14 cellular contexts compared by ENCODE assay signal in the genomic region with DNA sequence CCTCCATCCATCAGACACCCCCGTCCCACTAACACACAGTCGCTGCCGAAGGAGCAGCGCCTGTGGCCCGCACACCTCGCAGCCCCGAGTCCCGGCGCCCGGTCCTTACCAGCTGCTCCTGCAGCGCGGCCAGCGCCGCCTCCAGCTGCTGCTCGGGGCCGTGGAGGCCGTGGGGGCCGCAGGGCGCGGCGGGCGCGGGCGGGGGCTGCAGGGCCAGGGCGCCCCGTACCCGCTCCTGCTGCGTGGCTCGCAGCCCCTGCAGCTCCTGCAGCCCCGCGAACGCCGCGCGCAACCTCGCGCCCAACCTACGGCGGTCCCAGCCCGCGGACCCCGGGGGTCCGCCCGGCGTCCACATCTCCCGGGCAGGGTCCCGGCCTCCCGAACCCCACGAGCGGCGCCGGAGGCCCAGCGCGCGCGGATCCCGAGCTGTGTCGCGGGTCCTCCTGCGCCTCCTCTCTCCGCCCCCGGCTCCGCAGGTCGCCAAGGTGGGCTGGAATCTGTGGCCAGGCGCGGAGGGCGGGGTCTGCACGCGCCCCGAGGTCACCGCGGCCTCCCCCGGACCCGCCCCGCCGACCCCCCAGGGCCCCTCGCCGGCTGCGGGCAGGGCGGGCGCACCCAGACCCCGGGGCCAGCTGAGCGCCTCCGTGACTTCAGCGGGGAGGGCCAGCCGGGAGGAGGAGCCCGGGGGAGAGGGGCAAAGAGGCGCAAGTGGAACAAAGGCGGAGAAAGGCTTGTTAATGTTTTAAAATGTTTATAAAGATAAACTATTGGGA. TPM values are rescaled to one million over a fixed set of nuclear protein-coding genes. Genes with fewer than 3 reads are reported as not detected.
DNase-seq lines count a peak whose midpoint lies in the region; ATAC-seq and TF ChIP-seq lines count a peak whose summit lies in the region.
"Had no signal": no experiment of that assay in that cellular context is flagged by ENCODE, and none has a peak within 500 bp of the region (broad histone marks: within the 10 kb centered on the region; RNA-seq: fewer than 3 reads in every experiment).

A gene with protein sequence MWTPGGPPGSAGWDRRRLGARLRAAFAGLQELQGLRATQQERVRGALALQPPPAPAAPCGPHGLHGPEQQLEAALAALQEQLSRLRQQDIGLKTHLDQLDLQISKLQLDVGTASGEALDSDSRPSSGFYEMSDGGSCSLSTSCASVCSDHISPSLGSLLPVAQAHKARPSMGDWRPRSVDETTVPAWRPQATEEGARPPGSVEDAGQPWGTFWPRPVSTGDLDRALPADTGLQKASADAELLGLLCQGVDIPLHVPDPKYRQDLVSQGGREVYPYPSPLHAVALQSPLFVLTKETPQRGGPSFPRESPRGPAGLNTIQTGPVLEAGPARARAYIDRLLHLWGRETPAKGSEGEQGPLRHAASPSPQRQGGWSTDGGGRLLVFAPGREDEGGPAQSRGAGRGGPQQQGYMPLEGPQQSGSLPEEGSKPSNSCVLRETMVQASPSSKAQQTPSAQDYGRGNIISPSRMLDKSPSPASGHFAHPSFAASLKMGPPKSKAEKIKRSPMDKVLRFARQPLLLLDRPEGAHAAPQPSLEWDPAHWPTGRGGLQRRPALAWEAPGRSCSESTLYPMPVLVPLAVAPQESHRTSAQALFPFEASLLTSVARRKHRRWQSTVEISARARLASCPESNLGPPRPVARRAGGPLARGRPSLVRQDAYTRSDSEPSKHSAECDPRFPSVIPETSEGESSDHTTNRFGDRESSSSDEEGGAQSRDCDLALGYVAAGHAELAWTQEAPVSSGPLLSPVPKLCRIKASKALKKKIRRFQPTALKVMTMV (minus strand): TSS at position 499 of the 773 bp plus-strand sequence. CDS start 144 bp downstream, at position 355.

- TF ChIP-seq CTCF in Caco-2 (IDR thresholded peaks at IDR 0.05; ENCODE audit: insufficient read depth in 1 of 2, low read depth in 1 of 2, low read length in 1 of 2, severe bottlenecking in 1 of 2, unreplicated experiment in 1 of 2) (no peak), body of pancreas (IDR thresholded peaks at IDR 0.05) (no peak), tibial nerve (IDR thresholded peaks at IDR 0.05) (no peak)

- peak within 1 kb of the TSS; percentile 93 for H3K18ac ChIP-seq in neuronal stem cell (ENCODE audit: low read length)

- BruUV-seq in Caco-2 (replicated peaks; lab: Mats Ljungman, UMichigan), result no TSS peak

- ATAC-seq in body of pancreas, result peak; percentile 45

- no peak for TF ChIP-seq EP300 in tibial nerve (IDR thresholded peaks at IDR 0.05)

- H2AFZ ChIP-seq in neuronal stem cell (ENCODE audit: low read length), result peak within 1 kb of the TSS; percentile 92

- no peaks in the 10 kb centered on the region for H3K27me3 Mint-ChIP-seq in Caco-2 (ENCODE audit: insufficient read depth, unreplicated experiment)

- peak within 1 kb of the TSS; percentile 27 for H2BK15ac ChIP-seq in neuronal stem cell (ENCODE audit: low read length)

- no peak within 1 kb of the TSS for H2BK5ac ChIP-seq in neuronal stem cell (ENCODE audit: low read length)

- H3K4me1 ChIP-seq in Caco-2, result peaks cover 40% of the 10 kb centered on the region
- peaks cover 16% of the 10 kb centered on the region for H3K4me1 ChIP-seq in body of pancreas
- H3K4me1 ChIP-seq in iPS DF 6.9 (ENCODE audit: control insufficient read depth, insufficient read depth, low read length), result peaks cover 3% of the 10 kb centered on the region
- H3K4me1 ChIP-seq in neuronal stem cell (ENCODE audit: control insufficient read depth in 2 of 2, insufficient read depth in 1 of 2, low read depth in 1 of 2, low read length in 2 of 2), result peaks cover 10 to 12% of the 10 kb centered on the region in 2 donors
- H3K4me1 ChIP-seq in tibial nerve, result peaks cover 0 to 18% (median 0%) of the 10 kb centered on the region in 4 donors

- peak within 1 kb of the TSS; percentile 34 for H2AK5ac ChIP-seq in neuronal stem cell (ENCODE audit: low read depth, low read length)

- 2% methylated on average over 15 to 80 of the region's 89 CpGs for WGBS in body of pancreas, 2 donors
- no CpG with 5 or more reads among the region's 89 CpGs for WGBS in iPS DF 6.9 (ENCODE audit: insufficient coverage, insufficient read length)
- WGBS in neuronal stem cell (ENCODE audit: extremely low coverage in 2 of 2, insufficient read length in 2 of 2, insufficient replicate concordance in 1 of 2), 2 donors, result no CpG with 5 or more reads among the region's 89 CpGs
- 3 to 5% methylated on average over 21 to 30 of the region's 89 CpGs for WGBS in tibial nerve, 2 donors

- H3K27ac ChIP-seq in body of pancreas (peak within 1 kb of the TSS in 3 of 4 donors; percentile 49 to 86 (median 78)), iPS DF 6.9 (ENCODE audit: low read length) (no peak within 1 kb of the TSS), neuronal stem cell (replicated peaks; ENCODE audit: low read length) (no peak within 1 kb of the TSS), tibial nerve (no peak within 1 kb of the TSS)
- H3K27ac ChIP-seq: KMS-11 had no signal

- peak within 1 kb of the TSS; percentile 9 for H3K14ac ChIP-seq in neuronal stem cell (ENCODE audit: low read length)

- H3K79me1 ChIP-seq in neuronal stem cell (ENCODE audit: low read depth, low read length), result no peaks in the 10 kb centered on the region

- intact Hi-C loops in Caco-2 (cut with micrococcal nuclease; ENCODE audit: unreplicated experiment), result loop anchor here (1.0 to 10.0 kb wide), 3 partner anchors 37 to 235 kb away; no protein-coding TSS in a partner anchor
- intact Hi-C loops in body of pancreas (cut with DNase I), result no loop called here

- peak within 1 kb of the TSS; percentile 48 for H3K27ac Mint-ChIP-seq in Caco-2 (ENCODE audit: unreplicated experiment)
- H3K27ac Mint-ChIP-seq: activated T-cell treated with anti-CD3 and anti-CD28 coated beads, Interleukin-2, amount 50 U/mL, for 24 hours; immature natural killer cell had no signal

- H3K9me3 ChIP-seq in Caco-2 (no peaks in the 10 kb centered on the region), body of pancreas (peaks cover 0 to 4% (median 0%) of the 10 kb centered on the region in 3 donors), iPS DF 6.9 (ENCODE audit: control insufficient read depth, insufficient read depth, low read length) (no peaks in the 10 kb centered on the region), neuronal stem cell (replicated peaks in 1 of 2; ENCODE audit: control insufficient read depth in 2 of 2, insufficient read depth in 1 of 2, low read depth in 1 of 2, low read length in 2 of 2) (peaks cover 4 to 11% of the 10 kb centered on the region in 2 donors), tibial nerve (peaks cover 0 to 19% (median 0%) of the 10 kb centered on the region in 4 donors)

- H2BK120ac ChIP-seq in neuronal stem cell (ENCODE audit: low read depth, low read length), result no peak within 1 kb of the TSS

- DNase-seq in Caco-2 (peak; percentile 59 to 76), body of pancreas (peak in 1 of 4 donors; percentile 58), iPS DF 6.9 (ENCODE audit: low read depth, low spot score) (no peak), neuronal stem cell (ENCODE audit: low spot score) (no peak), activated T-cell treated with anti-CD3 and anti-CD28 coated beads for 4 hours (no peak), tibial nerve (ENCODE audit: low spot score in 2 of 2) (no peak), SIG-M5 treated with dmso at 0.1 percent for 504 hours (lab: John Stamatoyannopoulos, UW; ENCODE audit: unreplicated experiment) (no peak), GDM1 (lab: John Stamatoyannopoulos, UW) (no peak)
- DNase-seq: activated T-cell treated with anti-CD3 and anti-CD28 coated beads, Interleukin-2, amount 50 U/mL, for 24 hours; immature natural killer cell; NCI-H69 had no signal

- H3K27me3 ChIP-seq in Caco-2 (replicated peaks; ENCODE audit: control insufficient read depth, insufficient read depth, low read length), result no peaks in the 10 kb centered on the region
- no peaks in the 10 kb centered on the region for H3K27me3 ChIP-seq in body of pancreas
- H3K27me3 ChIP-seq in iPS DF 6.9 (ENCODE audit: control insufficient read depth, insufficient read depth, low read length), result peaks cover 3% of the 10 kb centered on the region; the same call in 1 of the 2 replicates
- peaks cover 0 to 7% (median 0%) of the 10 kb centered on the region in 3 experiments for H3K27me3 ChIP-seq in neuronal stem cell (ENCODE audit: control insufficient read depth in 3 of 3, insufficient read depth in 3 of 3, low read depth in 1 of 3, low read length in 3 of 3)
- H3K27me3 ChIP-seq in tibial nerve, result peaks cover 0 to 23% of the 10 kb centered on the region in 2 donors

- CTCF ChIA-PET in Caco-2 (lab: Charles Lee), result interaction anchor here (1.3 kb wide), 1 partner anchor 25 kb away, joined by 6 read pairs; no protein-coding TSS in a partner anchor

- TF ChIP-seq POLR2A in body of pancreas (IDR thresholded peaks at IDR 0.05) (no peak), tibial nerve (IDR thresholded peaks at IDR 0.05) (no peak)

- H3K9me3 Mint-ChIP-seq in Caco-2 (ENCODE audit: unreplicated experiment), result no peaks in the 10 kb centered on the region
- H3K9me3 Mint-ChIP-seq: activated T-cell treated with anti-CD3 and anti-CD28 coated beads, Interleukin-2, amount 50 U/mL, for 24 hours; central memory CD8-positive, alpha-beta T cell had no signal

- peak within 1 kb of the TSS; percentile 99 for H3K4me2 ChIP-seq in neuronal stem cell (ENCODE audit: insufficient read depth, low read length, poor library complexity, severe bottlenecking)
- H3K4me2 ChIP-seq: KMS-11 had no signal

- H3K36me3 ChIP-seq in Caco-2 (ENCODE audit: control insufficient read depth, insufficient read depth, low read length) (no peaks in the 10 kb centered on the region), body of pancreas (replicated peaks in 1 of 2; ENCODE audit: insufficient read depth in 1 of 2, low read depth in 2 of 2) (no peaks in the 10 kb centered on the region), iPS DF 6.9 (ENCODE audit: control insufficient read depth, insufficient read depth, low read length) (no peaks in the 10 kb centered on the region), neuronal stem cell (replicated peaks in 1 of 2; ENCODE audit: control insufficient read depth in 2 of 2, insufficient read depth in 2 of 2, low read length in 2 of 2) (no peaks in the 10 kb centered on the region), tibial nerve (no peaks in the 10 kb centered on the region)

- POLR2A ChIA-PET in Caco-2 (lab: Charles Lee), result no interaction called here

- no peaks in the 10 kb centered on the region for H3K36me3 Mint-ChIP-seq in Caco-2 (ENCODE audit: insufficient read depth, unreplicated experiment)

- peak within 1 kb of the TSS; percentile 73 for H3K23ac ChIP-seq in neuronal stem cell (ENCODE audit: low read depth, low read length, poor library complexity)

- H4K8ac ChIP-seq in neuronal stem cell (ENCODE audit: low read depth, low read length), result peak within 1 kb of the TSS; percentile 65

- H3K4me3 ChIP-seq in Caco-2 (ENCODE audit: low read depth, low read length) (peak within 1 kb of the TSS; percentile 42), body of pancreas (peak within 1 kb of the TSS; percentile 7 to 34), iPS DF 6.9 (ENCODE audit: low read length) (peak within 1 kb of the TSS; percentile 76; the same call in 1 of the 2 replicates), neuronal stem cell (ENCODE audit: low read length in 2 of 2) (peak within 1 kb of the TSS; percentile 51 to 86), tibial nerve (peak within 1 kb of the TSS in 2 of 4 donors; percentile 20 to 39)

- peak within 1 kb of the TSS; percentile 58 for H2BK12ac ChIP-seq in neuronal stem cell (ENCODE audit: low read length)

- H3K4ac ChIP-seq in neuronal stem cell (ENCODE audit: low read length), result no peak within 1 kb of the TSS

- H4K91ac ChIP-seq in neuronal stem cell (ENCODE audit: low read depth, low read length, poor library complexity), result no peak within 1 kb of the TSS

- peak within 1 kb of the TSS; percentile 77 for H3K9ac ChIP-seq in neuronal stem cell (ENCODE audit: low read depth, low read length, poor library complexity)
- H3K9ac ChIP-seq: KMS-11 had no signal

- peaks cover 16% of the 10 kb centered on the region for H3K4me1 Mint-ChIP-seq in Caco-2 (ENCODE audit: low read depth, unreplicated experiment)
- H3K4me1 Mint-ChIP-seq: central memory CD8-positive, alpha-beta T cell; immature natural killer cell had no signal

- peak within 1 kb of the TSS; percentile 80 for H3K4me3 Mint-ChIP-seq in Caco-2 (ENCODE audit: unreplicated experiment)
- H3K4me3 Mint-ChIP-seq: activated T-cell treated with anti-CD3 and anti-CD28 coated beads, Interleukin-2, amount 50 U/mL, for 24 hours; central memory CD8-positive, alpha-beta T cell had no signal

RNA-seq across cellular contexts. Expression of the gene that starts here (rescaled TPM):
- total RNA-seq in Caco-2 (2022), result 18.6 and 21.1 TPM in 2 replicates
- total RNA-seq in body of pancreas, result 1 to 10 TPM; 4.9 to 5.4 TPM
- 0.46 TPM for polyA plus RNA-seq in neuronal stem cell (2013, experiment 1 of 2)
- polyA plus RNA-seq in neuronal stem cell (2013, experiment 2 of 2), result 0.51 TPM
- total RNA-seq in tibial nerve, result 1 to 10 TPM in 2 of 4 donors, under 1 TPM in 1, not detected in 1; 0.30 to 1.5 (median 1.3) TPM
- polyA plus RNA-seq: BJ, immature natural killer cell had no signal

Comparison
In these comparisons a context has a peak if more than half of its experiments do, and no peak if none do; other contexts are left out.
1. DNase-seq: peak in Caco-2 (2 of 2); none in iPS DF 6.9 (single experiment), neuronal stem cell (single experiment), activated T-cell treated with anti-CD3 and anti-CD28 coated beads for 4 hours (single experiment), tibial nerve (0 of 2), SIG-M5 treated with dmso at 0.1 percent for 504 hours (single experiment) and GDM1 (single experiment).
2. H3K27ac ChIP-seq: peak in body of pancreas (3 of 4); none in iPS DF 6.9 (single experiment), neuronal stem cell (single experiment) and tibial nerve (0 of 4).